ENCODE assay signal across 1 cellular context in genomic region chr4:102554988-102555387, GRCh38.
TF ChIP-seq lines count a peak whose summit lies in the region.

No MANE protein-coding gene starts in this region.

TF ChIP-seq in WTC11, 78 proteins besides CTCF, POLR2A, EP300 and RAD21 (continued from another document):
- TF ChIP-seq PRDM15 (CRISPR knock-in tag; IDR thresholded peaks at IDR 0.05) (no peak), ARID4B (CRISPR knock-in tag; IDR thresholded peaks at IDR 0.05; ENCODE audit: borderline replicate concordance) (no peak)
TF ChIP-seq in WTC11: peak in this region for 0.
